1 cellular context compared by ENCODE assay signal in the genomic region with DNA sequence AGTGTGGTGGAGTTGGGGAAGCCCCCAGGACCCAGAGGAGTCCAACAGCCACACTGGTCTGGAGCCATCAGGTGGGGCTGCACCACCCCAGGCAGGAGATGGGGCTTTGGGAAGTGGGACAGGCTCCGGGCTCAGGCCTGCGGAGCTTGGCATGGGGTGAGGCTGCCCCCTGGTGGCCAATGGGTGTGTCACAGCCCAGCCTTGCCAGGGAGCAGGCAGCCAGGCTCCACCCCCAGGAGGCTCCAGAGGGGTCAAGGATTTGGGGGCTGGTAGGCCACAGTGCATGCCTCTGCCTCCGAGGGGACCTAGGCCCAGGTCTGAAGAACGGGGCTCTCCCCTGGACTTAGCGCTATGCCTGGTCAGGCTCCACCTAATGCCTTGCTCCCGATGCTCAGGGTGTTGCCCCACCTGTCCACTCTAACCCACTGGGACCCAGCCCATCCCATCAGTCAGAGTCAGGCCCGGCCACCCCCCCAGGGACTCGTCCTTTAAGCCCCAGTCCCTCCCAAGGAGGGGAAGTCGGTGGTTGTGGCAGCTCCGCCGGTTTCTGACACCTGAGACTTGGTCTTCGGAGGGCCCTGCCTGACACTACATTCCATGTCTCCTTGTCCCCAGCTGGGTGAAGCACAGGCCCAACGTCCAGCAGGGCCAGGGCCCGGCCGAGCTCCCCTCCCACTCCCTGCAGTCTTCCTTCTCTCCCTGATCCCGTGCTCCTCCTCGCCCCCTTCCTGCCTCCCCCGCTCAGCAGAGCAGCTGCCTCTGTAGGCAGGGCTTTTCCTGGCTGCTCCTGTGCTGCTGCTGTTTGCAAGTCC.
TF ChIP-seq lines count a peak whose summit lies in the region.

No MANE protein-coding gene starts in this region.

TF ChIP-seq in K562, 482 proteins besides CTCF, POLR2A, EP300 and RAD21 (continued from another document and continues in another):
- TF ChIP-seq, protein P1, sequence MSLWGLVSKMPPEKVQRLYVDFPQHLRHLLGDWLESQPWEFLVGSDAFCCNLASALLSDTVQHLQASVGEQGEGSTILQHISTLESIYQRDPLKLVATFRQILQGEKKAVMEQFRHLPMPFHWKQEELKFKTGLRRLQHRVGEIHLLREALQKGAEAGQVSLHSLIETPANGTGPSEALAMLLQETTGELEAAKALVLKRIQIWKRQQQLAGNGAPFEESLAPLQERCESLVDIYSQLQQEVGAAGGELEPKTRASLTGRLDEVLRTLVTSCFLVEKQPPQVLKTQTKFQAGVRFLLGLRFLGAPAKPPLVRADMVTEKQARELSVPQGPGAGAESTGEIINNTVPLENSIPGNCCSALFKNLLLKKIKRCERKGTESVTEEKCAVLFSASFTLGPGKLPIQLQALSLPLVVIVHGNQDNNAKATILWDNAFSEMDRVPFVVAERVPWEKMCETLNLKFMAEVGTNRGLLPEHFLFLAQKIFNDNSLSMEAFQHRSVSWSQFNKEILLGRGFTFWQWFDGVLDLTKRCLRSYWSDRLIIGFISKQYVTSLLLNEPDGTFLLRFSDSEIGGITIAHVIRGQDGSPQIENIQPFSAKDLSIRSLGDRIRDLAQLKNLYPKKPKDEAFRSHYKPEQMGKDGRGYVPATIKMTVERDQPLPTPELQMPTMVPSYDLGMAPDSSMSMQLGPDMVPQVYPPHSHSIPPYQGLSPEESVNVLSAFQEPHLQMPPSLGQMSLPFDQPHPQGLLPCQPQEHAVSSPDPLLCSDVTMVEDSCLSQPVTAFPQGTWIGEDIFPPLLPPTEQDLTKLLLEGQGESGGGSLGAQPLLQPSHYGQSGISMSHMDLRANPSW (CRISPR knock-in tag; IDR thresholded peaks at IDR 0.05): no peak
- TF ChIP-seq, protein P2, sequence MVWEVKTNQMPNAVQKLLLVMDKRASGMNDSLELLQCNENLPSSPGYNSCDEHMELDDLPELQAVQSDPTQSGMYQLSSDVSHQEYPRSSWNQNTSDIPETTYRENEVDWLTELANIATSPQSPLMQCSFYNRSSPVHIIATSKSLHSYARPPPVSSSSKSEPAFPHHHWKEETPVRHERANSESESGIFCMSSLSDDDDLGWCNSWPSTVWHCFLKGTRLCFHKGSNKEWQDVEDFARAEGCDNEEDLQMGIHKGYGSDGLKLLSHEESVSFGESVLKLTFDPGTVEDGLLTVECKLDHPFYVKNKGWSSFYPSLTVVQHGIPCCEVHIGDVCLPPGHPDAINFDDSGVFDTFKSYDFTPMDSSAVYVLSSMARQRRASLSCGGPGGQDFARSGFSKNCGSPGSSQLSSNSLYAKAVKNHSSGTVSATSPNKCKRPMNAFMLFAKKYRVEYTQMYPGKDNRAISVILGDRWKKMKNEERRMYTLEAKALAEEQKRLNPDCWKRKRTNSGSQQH (CRISPR knock-in tag; IDR thresholded peaks at IDR 0.05): no peak
- TF ChIP-seq KDM2B (CRISPR knock-in tag; IDR thresholded peaks at IDR 0.05): no peak
- TF ChIP-seq POLR2G (IDR thresholded peaks at IDR 0.05; ENCODE audit: low read depth, low read length): no peak; the same call in 1 of the 2 replicates
- no peak for TF ChIP-seq MXI1 (IDR thresholded peaks at IDR 0.05; ENCODE audit: low read depth, low read length)
- no peak for TF ChIP-seq NCOA4 (IDR thresholded peaks at IDR 0.05; ENCODE audit: partially characterized antibody)
- TF ChIP-seq SMAD3 (CRISPR knock-in tag; conservative IDR thresholded peaks at IDR 0.05): no peak
- no peak for TF ChIP-seq SIX5 (IDR thresholded peaks at IDR 0.05; ENCODE audit: borderline replicate concordance in 1 of 2, insufficient read depth in 1 of 2, low read depth in 1 of 2, low read length in 2 of 2)
- no peak for TF ChIP-seq ZNF589 (CRISPR knock-in tag; IDR thresholded peaks at IDR 0.05; ENCODE audit: low read depth)
- TF ChIP-seq FOXK2 (conservative IDR thresholded peaks at IDR 0.05 in 1 of 2, IDR thresholded peaks at IDR 0.05 in 1 of 2; ENCODE audit: low read depth in 2 of 2): no peak
- TF ChIP-seq ZNF561 (CRISPR knock-in tag; conservative IDR thresholded peaks at IDR 0.05): no peak
- no peak for TF ChIP-seq RBM22 (IDR thresholded peaks at IDR 0.05; ENCODE audit: low read depth, low read length, poor library complexity, severe bottlenecking)
- TF ChIP-seq RBM34 (IDR thresholded peaks at IDR 0.05; ENCODE audit: borderline replicate concordance, insufficient read depth, low read length): no peak
- no peak for TF ChIP-seq NR1H2 (CRISPR knock-in tag; IDR thresholded peaks at IDR 0.05)
- TF ChIP-seq, protein P3, sequence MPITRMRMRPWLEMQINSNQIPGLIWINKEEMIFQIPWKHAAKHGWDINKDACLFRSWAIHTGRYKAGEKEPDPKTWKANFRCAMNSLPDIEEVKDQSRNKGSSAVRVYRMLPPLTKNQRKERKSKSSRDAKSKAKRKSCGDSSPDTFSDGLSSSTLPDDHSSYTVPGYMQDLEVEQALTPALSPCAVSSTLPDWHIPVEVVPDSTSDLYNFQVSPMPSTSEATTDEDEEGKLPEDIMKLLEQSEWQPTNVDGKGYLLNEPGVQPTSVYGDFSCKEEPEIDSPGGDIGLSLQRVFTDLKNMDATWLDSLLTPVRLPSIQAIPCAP (CRISPR knock-in tag; IDR thresholded peaks at IDR 0.05; ENCODE audit: borderline replicate concordance): no peak
- TF ChIP-seq, protein P4, sequence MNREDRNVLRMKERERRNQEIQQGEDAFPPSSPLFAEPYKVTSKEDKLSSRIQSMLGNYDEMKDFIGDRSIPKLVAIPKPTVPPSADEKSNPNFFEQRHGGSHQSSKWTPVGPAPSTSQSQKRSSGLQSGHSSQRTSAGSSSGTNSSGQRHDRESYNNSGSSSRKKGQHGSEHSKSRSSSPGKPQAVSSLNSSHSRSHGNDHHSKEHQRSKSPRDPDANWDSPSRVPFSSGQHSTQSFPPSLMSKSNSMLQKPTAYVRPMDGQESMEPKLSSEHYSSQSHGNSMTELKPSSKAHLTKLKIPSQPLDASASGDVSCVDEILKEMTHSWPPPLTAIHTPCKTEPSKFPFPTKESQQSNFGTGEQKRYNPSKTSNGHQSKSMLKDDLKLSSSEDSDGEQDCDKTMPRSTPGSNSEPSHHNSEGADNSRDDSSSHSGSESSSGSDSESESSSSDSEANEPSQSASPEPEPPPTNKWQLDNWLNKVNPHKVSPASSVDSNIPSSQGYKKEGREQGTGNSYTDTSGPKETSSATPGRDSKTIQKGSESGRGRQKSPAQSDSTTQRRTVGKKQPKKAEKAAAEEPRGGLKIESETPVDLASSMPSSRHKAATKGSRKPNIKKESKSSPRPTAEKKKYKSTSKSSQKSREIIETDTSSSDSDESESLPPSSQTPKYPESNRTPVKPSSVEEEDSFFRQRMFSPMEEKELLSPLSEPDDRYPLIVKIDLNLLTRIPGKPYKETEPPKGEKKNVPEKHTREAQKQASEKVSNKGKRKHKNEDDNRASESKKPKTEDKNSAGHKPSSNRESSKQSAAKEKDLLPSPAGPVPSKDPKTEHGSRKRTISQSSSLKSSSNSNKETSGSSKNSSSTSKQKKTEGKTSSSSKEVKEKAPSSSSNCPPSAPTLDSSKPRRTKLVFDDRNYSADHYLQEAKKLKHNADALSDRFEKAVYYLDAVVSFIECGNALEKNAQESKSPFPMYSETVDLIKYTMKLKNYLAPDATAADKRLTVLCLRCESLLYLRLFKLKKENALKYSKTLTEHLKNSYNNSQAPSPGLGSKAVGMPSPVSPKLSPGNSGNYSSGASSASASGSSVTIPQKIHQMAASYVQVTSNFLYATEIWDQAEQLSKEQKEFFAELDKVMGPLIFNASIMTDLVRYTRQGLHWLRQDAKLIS (CRISPR knock-in tag; IDR thresholded peaks at IDR 0.05): no peak
- TF ChIP-seq, protein P5, sequence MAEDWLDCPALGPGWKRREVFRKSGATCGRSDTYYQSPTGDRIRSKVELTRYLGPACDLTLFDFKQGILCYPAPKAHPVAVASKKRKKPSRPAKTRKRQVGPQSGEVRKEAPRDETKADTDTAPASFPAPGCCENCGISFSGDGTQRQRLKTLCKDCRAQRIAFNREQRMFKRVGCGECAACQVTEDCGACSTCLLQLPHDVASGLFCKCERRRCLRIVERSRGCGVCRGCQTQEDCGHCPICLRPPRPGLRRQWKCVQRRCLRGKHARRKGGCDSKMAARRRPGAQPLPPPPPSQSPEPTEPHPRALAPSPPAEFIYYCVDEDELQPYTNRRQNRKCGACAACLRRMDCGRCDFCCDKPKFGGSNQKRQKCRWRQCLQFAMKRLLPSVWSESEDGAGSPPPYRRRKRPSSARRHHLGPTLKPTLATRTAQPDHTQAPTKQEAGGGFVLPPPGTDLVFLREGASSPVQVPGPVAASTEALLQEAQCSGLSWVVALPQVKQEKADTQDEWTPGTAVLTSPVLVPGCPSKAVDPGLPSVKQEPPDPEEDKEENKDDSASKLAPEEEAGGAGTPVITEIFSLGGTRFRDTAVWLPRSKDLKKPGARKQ (CRISPR knock-in tag; IDR thresholded peaks at IDR 0.05): no peak
- TF ChIP-seq MYBL2 (IDR thresholded peaks at IDR 0.05; ENCODE audit: low read depth): no peak
- no peak for TF ChIP-seq MYBL2 (CRISPR knock-in tag; IDR thresholded peaks at IDR 0.05; ENCODE audit: borderline replicate concordance)
- peak; percentile 52; the same call in 1 of the 2 replicates for TF ChIP-seq FOXP1 (CRISPR knock-in tag; IDR thresholded peaks at IDR 0.05)
- TF ChIP-seq, protein P6, sequence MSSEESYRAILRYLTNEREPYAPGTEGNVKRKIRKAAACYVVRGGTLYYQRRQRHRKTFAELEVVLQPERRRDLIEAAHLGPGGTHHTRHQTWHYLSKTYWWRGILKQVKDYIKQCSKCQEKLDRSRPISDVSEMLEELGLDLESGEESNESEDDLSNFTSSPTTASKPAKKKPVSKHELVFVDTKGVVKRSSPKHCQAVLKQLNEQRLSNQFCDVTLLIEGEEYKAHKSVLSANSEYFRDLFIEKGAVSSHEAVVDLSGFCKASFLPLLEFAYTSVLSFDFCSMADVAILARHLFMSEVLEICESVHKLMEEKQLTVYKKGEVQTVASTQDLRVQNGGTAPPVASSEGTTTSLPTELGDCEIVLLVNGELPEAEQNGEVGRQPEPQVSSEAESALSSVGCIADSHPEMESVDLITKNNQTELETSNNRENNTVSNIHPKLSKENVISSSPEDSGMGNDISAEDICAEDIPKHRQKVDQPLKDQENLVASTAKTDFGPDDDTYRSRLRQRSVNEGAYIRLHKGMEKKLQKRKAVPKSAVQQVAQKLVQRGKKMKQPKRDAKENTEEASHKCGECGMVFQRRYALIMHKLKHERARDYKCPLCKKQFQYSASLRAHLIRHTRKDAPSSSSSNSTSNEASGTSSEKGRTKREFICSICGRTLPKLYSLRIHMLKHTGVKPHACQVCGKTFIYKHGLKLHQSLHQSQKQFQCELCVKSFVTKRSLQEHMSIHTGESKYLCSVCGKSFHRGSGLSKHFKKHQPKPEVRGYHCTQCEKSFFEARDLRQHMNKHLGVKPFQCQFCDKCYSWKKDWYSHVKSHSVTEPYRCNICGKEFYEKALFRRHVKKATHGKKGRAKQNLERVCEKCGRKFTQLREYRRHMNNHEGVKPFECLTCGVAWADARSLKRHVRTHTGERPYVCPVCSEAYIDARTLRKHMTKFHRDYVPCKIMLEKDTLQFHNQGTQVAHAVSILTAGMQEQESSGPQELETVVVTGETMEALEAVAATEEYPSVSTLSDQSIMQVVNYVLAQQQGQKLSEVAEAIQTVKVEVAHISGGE (CRISPR knock-in tag; IDR thresholded peaks at IDR 0.05): no peak
- TF ChIP-seq ZFP30 (CRISPR knock-in tag; IDR thresholded peaks at IDR 0.05; ENCODE audit: borderline replicate concordance): no peak
- no peak for TF ChIP-seq SMARCB1 (IDR thresholded peaks at IDR 0.05; ENCODE audit: insufficient read length, low read depth)
- TF ChIP-seq NFATC3 (IDR thresholded peaks at IDR 0.05): no peak
- TF ChIP-seq BMI1 (IDR thresholded peaks at IDR 0.05; ENCODE audit: low read length): no peak
- TF ChIP-seq ILK (tag; IDR thresholded peaks at IDR 0.05; ENCODE audit: borderline replicate concordance, low read depth): no peak
- TF ChIP-seq MBD2 (IDR thresholded peaks at IDR 0.05; ENCODE audit: borderline replicate concordance, low read depth): no peak
- TF ChIP-seq, protein P7, sequence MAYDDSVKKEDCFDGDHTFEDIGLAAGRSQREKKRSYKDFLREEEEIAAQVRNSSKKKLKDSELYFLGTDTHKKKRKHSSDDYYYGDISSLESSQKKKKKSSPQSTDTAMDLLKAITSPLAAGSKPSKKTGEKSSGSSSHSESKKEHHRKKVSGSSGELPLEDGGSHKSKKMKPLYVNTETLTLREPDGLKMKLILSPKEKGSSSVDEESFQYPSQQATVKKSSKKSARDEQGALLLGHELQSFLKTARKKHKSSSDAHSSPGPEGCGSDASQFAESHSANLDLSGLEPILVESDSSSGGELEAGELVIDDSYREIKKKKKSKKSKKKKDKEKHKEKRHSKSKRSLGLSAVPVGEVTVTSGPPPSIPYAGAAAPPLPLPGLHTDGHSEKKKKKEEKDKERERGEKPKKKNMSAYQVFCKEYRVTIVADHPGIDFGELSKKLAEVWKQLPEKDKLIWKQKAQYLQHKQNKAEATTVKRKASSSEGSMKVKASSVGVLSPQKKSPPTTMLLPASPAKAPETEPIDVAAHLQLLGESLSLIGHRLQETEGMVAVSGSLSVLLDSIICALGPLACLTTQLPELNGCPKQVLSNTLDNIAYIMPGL (CRISPR knock-in tag; IDR thresholded peaks at IDR 0.05): no peak
